In genomic region chr5:175513726-175514125, GRCh38 we compare ENCODE assay signal across 17 cellular contexts.
"Had no signal": no experiment of that assay in that cellular context is flagged by ENCODE, and none has a peak within 500 bp of the region (broad histone marks: within the 10 kb centered on the region; RNA-seq: fewer than 3 reads in every experiment).

No MANE protein-coding gene starts in this region.

- H3K4me1 ChIP-seq: breast epithelium, esophagus muscularis mucosa, psoas muscle, right lobe of liver, spleen, upper lobe of right lung had no signal

- H3K27me3 ChIP-seq: breast epithelium, esophagus muscularis mucosa, right lobe of liver, spleen, upper lobe of right lung had no signal

- H3K27me3 Mint-ChIP-seq: natural killer cell treated with Interleukin-12 subunit alpha and Interleukin-12 subunit beta and Interleukin-15 and Interleukin-18, amount 100 ng/mL, for 72 hours had no signal

- DNase-seq: activated gamma-delta T cell treated with Interleukin-2 at 50 U/mL for 16 hours; aorta; glutamatergic neuron; mammary epithelial cell; mucosa of descending colon; psoas muscle; right lobe of liver; SHP77; spleen; stimulated activated CD4-positive, alpha-beta T cell treated with anti-CD3 and anti-CD28 coated beads, Interleukin-1b, Interleukin-23, amount 100 ng/mL, for 48 hours; stimulated activated naive CD4-positive, alpha-beta T cell; upper lobe of right lung had no signal

- ATAC-seq: left lobe of liver; mucosa of descending colon; natural killer cell treated with Interleukin-12 subunit alpha and Interleukin-12 subunit beta and Interleukin-15 and Interleukin-18, amount 100 ng/mL, for 72 hours; psoas muscle; SK-N-SH treated with all-trans-retinoic acid at 6 μM for 48 hours; upper lobe of right lung had no signal

- H3K27ac ChIP-seq: breast epithelium, esophagus muscularis mucosa, psoas muscle, right lobe of liver, spleen, upper lobe of right lung had no signal

- H3K27ac Mint-ChIP-seq: natural killer cell treated with Interleukin-12 subunit alpha and Interleukin-12 subunit beta and Interleukin-15 and Interleukin-18, amount 100 ng/mL, for 72 hours had no signal

- H3K36me3 ChIP-seq: breast epithelium had no signal

- H3K4me3 Mint-ChIP-seq: natural killer cell treated with Interleukin-12 subunit alpha and Interleukin-12 subunit beta and Interleukin-15 and Interleukin-18, amount 100 ng/mL, for 72 hours had no signal

- H3K4me3 ChIP-seq: breast epithelium, esophagus muscularis mucosa, mucosa of descending colon, psoas muscle, right lobe of liver, spleen, upper lobe of right lung had no signal

- H3K9me3 ChIP-seq: breast epithelium, esophagus muscularis mucosa, mucosa of descending colon, psoas muscle, right lobe of liver, upper lobe of right lung had no signal
